27 cellular contexts compared by ENCODE assay signal in the genomic region with DNA sequence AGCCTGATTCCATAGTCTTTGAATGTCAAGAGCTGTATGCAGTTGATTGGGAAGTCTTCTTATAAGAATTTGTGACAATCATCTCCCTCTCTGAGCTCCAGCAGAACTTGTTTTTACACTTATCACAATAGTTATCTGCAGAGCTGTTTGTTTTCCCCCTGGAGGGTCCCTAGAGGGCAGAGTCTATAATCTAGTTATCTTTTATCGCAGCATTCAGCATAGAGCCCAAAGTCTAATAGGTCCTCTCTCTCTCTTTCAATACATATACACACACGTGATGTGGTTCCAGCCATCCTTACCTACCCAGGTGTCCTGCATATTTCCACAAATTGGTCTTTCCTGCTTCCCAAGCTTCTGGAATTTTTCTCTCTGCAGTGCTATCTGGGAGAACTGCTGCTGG.
"Had no signal": no experiment of that assay in that cellular context is flagged by ENCODE, and none has a peak within 500 bp of the region (broad histone marks: within the 10 kb centered on the region; RNA-seq: fewer than 3 reads in every experiment).

No MANE protein-coding gene starts in this region.

- H3K36me3 Mint-ChIP-seq: neural progenitor cell; stimulated activated effector memory CD8-positive, alpha-beta T cell treated with anti-CD3 and anti-CD28 coated beads, Interleukin-12 subunit alpha, Interleukin-12 subunit beta, amount 100 ng/mL, for 72 hours; stimulated activated naive B cell treated with anti-CD40 and anti-IgM and Interleukin-4, amounts not matched to agents 10 μg/mL and 1 μg/mL and 100 μg/mL, for 72 hours had no signal

- H3K36me3 ChIP-seq: neural progenitor cell, ovary, right lobe of liver, sigmoid colon, stomach, thoracic aorta, thyroid gland, tibial nerve, upper lobe of left lung, vagina had no signal

- H3K79me2 ChIP-seq: parathyroid adenoma had no signal

- H3K4me2 ChIP-seq: neural progenitor cell had no signal

- H3K4me3 Mint-ChIP-seq: nephron; neural progenitor cell; stimulated activated effector memory CD8-positive, alpha-beta T cell treated with anti-CD3 and anti-CD28 coated beads, Interleukin-12 subunit alpha, Interleukin-12 subunit beta, amount 100 ng/mL, for 72 hours; stimulated activated naive B cell treated with anti-CD40 and anti-IgM and Interleukin-4, amounts not matched to agents 10 μg/mL and 1 μg/mL and 100 μg/mL, for 72 hours; stimulated activated naive CD8-positive, alpha-beta T cell treated with anti-CD3 and anti-CD28 coated beads, Interleukin-15, Interleukin-2, amounts not matched to agents 100 ng/mL and 50 ng/mL, for 24 hours had no signal

- H2AFZ ChIP-seq: neural progenitor cell, parathyroid adenoma had no signal

- H3K9me3 ChIP-seq: ovary, psoas muscle, right lobe of liver, sigmoid colon, stomach, thoracic aorta, thyroid gland, tibial nerve, upper lobe of left lung, vagina had no signal

- H3K27ac Mint-ChIP-seq: nephron; neural progenitor cell; progenitor cell of endocrine pancreas; stimulated activated effector memory CD8-positive, alpha-beta T cell treated with anti-CD3 and anti-CD28 coated beads, Interleukin-12 subunit alpha, Interleukin-12 subunit beta, amount 100 ng/mL, for 72 hours; stimulated activated naive B cell treated with anti-CD40 and anti-IgM and Interleukin-4, amounts not matched to agents 10 μg/mL and 1 μg/mL and 100 μg/mL, for 72 hours; stimulated activated naive CD8-positive, alpha-beta T cell treated with anti-CD3 and anti-CD28 coated beads, Interleukin-15, Interleukin-2, amounts not matched to agents 100 ng/mL and 50 ng/mL, for 24 hours had no signal

- DNase-seq: occipital lobe; ovary; posterior cingulate gyrus; psoas muscle; right cardiac atrium; right lobe of liver; sigmoid colon; small intestine; stimulated activated CD4-positive, alpha-beta T cell treated with anti-CD3 and anti-CD28 coated beads, Interleukin-15, amount 100 ng/mL, for 24 hours; stimulated activated CD4-positive, alpha-beta T cell treated with anti-CD3 and anti-CD28 coated beads, Interleukin-2, amount 100 ng/mL, for 24 hours; stimulated activated CD4-positive, alpha-beta T cell treated with anti-CD3 and anti-CD28 coated beads, Interleukin-2, amount 100 ng/mL, for 48 hours; stimulated activated CD4-positive, alpha-beta T cell treated with anti-CD3 and anti-CD28 coated beads, Interleukin-4, amount 100 ng/mL, for 24 hours; stimulated activated naive B cell treated with anti-CD40 and anti-IgM and Interleukin-4, amounts not matched to agents 10 μg/mL and 1 μg/mL and 100 μg/mL, for 72 hours; stimulated activated naive CD4-positive, alpha-beta T cell treated with Interleukin-2 at 50 U/mL for 16 hours; stomach; thyroid gland; upper lobe of left lung had no signal

- H3K27ac ChIP-seq: neural progenitor cell, ovary, parathyroid adenoma, psoas muscle, right lobe of liver, sigmoid colon, stomach, thoracic aorta, thyroid gland, tibial nerve, upper lobe of left lung, vagina had no signal

- H3K4me3 ChIP-seq: neural progenitor cell, ovary, psoas muscle, right lobe of liver, sigmoid colon, stomach, thoracic aorta, thyroid gland, tibial nerve, upper lobe of left lung, vagina had no signal

- H3K27me3 ChIP-seq: neural progenitor cell, ovary, right lobe of liver, sigmoid colon, thyroid gland, tibial nerve, upper lobe of left lung, vagina had no signal

- H3K4me1 ChIP-seq: parathyroid adenoma, psoas muscle, right lobe of liver, sigmoid colon, stomach, thyroid gland, tibial nerve, upper lobe of left lung, vagina had no signal

- H3K9me3 Mint-ChIP-seq: nephron; neural progenitor cell; stimulated activated effector memory CD8-positive, alpha-beta T cell treated with anti-CD3 and anti-CD28 coated beads, Interleukin-12 subunit alpha, Interleukin-12 subunit beta, amount 100 ng/mL, for 72 hours; stimulated activated naive B cell treated with anti-CD40 and anti-IgM and Interleukin-4, amounts not matched to agents 10 μg/mL and 1 μg/mL and 100 μg/mL, for 72 hours; stimulated activated naive CD8-positive, alpha-beta T cell treated with anti-CD3 and anti-CD28 coated beads, Interleukin-15, Interleukin-2, amounts not matched to agents 100 ng/mL and 50 ng/mL, for 24 hours had no signal

- H3K4me1 Mint-ChIP-seq: nephron; stimulated activated effector memory CD8-positive, alpha-beta T cell treated with anti-CD3 and anti-CD28 coated beads, Interleukin-12 subunit alpha, Interleukin-12 subunit beta, amount 100 ng/mL, for 72 hours; stimulated activated naive B cell treated with anti-CD40 and anti-IgM and Interleukin-4, amounts not matched to agents 10 μg/mL and 1 μg/mL and 100 μg/mL, for 72 hours had no signal

- FAIRE-seq: small intestine, urothelium cell line had no signal

- H3K27me3 Mint-ChIP-seq: progenitor cell of endocrine pancreas had no signal
